In genomic region chr11:129061466-129062194, GRCh38 we compare ENCODE assay signal across 2 cellular contexts.
TF ChIP-seq lines count a peak whose summit lies in the region.

No MANE protein-coding gene starts in this region.

TF ChIP-seq in HepG2, 621 proteins besides CTCF, POLR2A, EP300 and RAD21 (continued from another document):
- TF ChIP-seq ZNF800 (CRISPR knock-in tag; IDR thresholded peaks at IDR 0.05) (no peak), HNF4G (IDR thresholded peaks at IDR 0.05; ENCODE audit: borderline replicate concordance, low read depth, low read length) (no peak), HNF4G (CRISPR knock-in tag; IDR thresholded peaks at IDR 0.05; ENCODE audit: borderline replicate concordance, low read depth) (no peak), ZNF816 (CRISPR knock-in tag; IDR thresholded peaks at IDR 0.05; ENCODE audit: borderline replicate concordance) (no peak), ZNF431 (CRISPR knock-in tag; IDR thresholded peaks at IDR 0.05; ENCODE audit: borderline replicate concordance, low read depth) (no peak), ZNF550 (CRISPR knock-in tag; IDR thresholded peaks at IDR 0.05; ENCODE audit: borderline replicate concordance) (no peak), GMEB1 (CRISPR knock-in tag; IDR thresholded peaks at IDR 0.05; ENCODE audit: borderline replicate concordance) (no peak), ZNF446 (CRISPR knock-in tag; IDR thresholded peaks at IDR 0.05) (no peak)

TF ChIP-seq in GM23338, 12 proteins besides CTCF, POLR2A, EP300 and RAD21 (continued from another document):
- TF ChIP-seq ZNF462 (CRISPR knock-in tag; IDR thresholded peaks at IDR 0.05): no peak
- no peak for TF ChIP-seq POLR2AphosphoS5 (IDR thresholded peaks at IDR 0.05; ENCODE audit: low read depth)
- TF ChIP-seq STAT1 (IDR thresholded peaks at IDR 0.05; ENCODE audit: unreplicated experiment): no peak
- no peak for TF ChIP-seq EZH2 (IDR thresholded peaks at IDR 0.05; ENCODE audit: low read depth, unreplicated experiment)
- TF ChIP-seq ETS1 (IDR thresholded peaks at IDR 0.05): no peak
